Comparison of ENCODE assay signal across 16 cellular contexts in the genomic region with DNA sequence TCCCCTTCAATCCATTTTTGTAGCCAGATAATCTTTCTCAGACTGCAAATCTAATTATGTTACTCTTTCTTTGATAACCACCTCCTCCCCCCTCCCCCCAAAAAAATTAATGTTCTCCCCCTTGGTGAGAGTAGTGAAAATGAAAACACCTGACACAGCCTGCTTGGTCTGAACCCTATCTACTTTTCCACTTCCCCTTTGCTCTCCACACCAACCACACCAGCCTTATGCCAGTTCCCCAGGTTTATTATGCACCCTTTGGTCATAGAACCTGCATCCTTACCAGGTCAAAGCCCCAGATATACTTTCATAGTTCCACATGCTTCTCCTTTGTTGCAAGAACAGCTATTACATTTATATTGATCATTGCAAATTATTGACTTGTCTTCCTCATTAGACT. TPM values are rescaled to one million over a fixed set of nuclear protein-coding genes. Genes with fewer than 3 reads are reported as not detected.
DNase-seq lines count a peak whose midpoint lies in the region; ATAC-seq and TF ChIP-seq lines count a peak whose summit lies in the region.
"Had no signal": no experiment of that assay in that cellular context is flagged by ENCODE, and none has a peak within 500 bp of the region (broad histone marks: within the 10 kb centered on the region; RNA-seq: fewer than 3 reads in every experiment).

No MANE protein-coding gene starts in this region.

- TF ChIP-seq POLR2A in gastroesophageal sphincter (IDR thresholded peaks at IDR 0.05), result no peak

- H3K4me2 ChIP-seq in OCI-LY3 (ENCODE audit: low read length), result peak overlapping the region; percentile 43
- H3K4me2 ChIP-seq: GM23338 had no signal

- H3K27me3 ChIP-seq in OCI-LY3 (ENCODE audit: low read depth, low read length) (no peaks in the 10 kb centered on the region), gastroesophageal sphincter (no peaks in the 10 kb centered on the region)

- H3K27ac ChIP-seq in OCI-LY3 (ENCODE audit: low read length) (peak overlapping the region; percentile 81), gastroesophageal sphincter (no peak overlapping the region)
- H3K27ac ChIP-seq: SK-N-MC had no signal

- no peaks in the 10 kb centered on the region for H4K20me1 ChIP-seq in OCI-LY3 (ENCODE audit: insufficient read depth, low read length)

- no peak for DNase-seq in NK-92 treated with Interleukin-12 subunit alpha and Interleukin-12 subunit beta, amount 100 ng/mL, for 24 hours (lab: John Stamatoyannopoulos, UW)
- DNase-seq in NCI-H526 treated with DMSO at 0.1 percent for 48 hours (lab: John Stamatoyannopoulos, UW), result no peak
- DNase-seq in AG08395 (ENCODE audit: low spot score), result no peak
- DNase-seq: activated CD4-positive, CD25-positive, alpha-beta regulatory T cell; activated T-cell treated with anti-CD3 and anti-CD28 coated beads, Interleukin-2, amount 50 U/mL, for 24 hours; CD4-positive, CD25-positive, alpha-beta regulatory T cell; NCI-H1436; NCI-H774 had no signal

- H3K9me3 ChIP-seq in OCI-LY3 (ENCODE audit: insufficient read depth, low read length), result peaks cover 21% of the 10 kb centered on the region; the same call in 1 of the 2 replicates
- peaks cover 0 to 1% (median 0%) of the 10 kb centered on the region in 3 donors for H3K9me3 ChIP-seq in gastroesophageal sphincter

- H3K4me3 ChIP-seq in OCI-LY3 (ENCODE audit: low read length) (peak overlapping the region; percentile 30), gastroesophageal sphincter (no peak overlapping the region)
- H3K4me3 ChIP-seq: GM23338, SK-N-MC had no signal

- peaks cover 13% of the 10 kb centered on the region for H3K36me3 ChIP-seq in OCI-LY3 (replicated peaks; ENCODE audit: low read depth, low read length)
- no peaks in the 10 kb centered on the region for H3K36me3 ChIP-seq in gastroesophageal sphincter

- no peak overlapping the region for H3K9ac ChIP-seq in OCI-LY3 (ENCODE audit: low read length)

- peaks cover 14% of the 10 kb centered on the region for H3K4me1 ChIP-seq in OCI-LY3 (ENCODE audit: low read length)
- H3K4me1 ChIP-seq in gastroesophageal sphincter, result no peaks in the 10 kb centered on the region

- no peak for TF ChIP-seq CTCF in OCI-LY3 (IDR thresholded peaks at IDR 0.05; ENCODE audit: low read depth, low read length)
- no peak for TF ChIP-seq CTCF in gastroesophageal sphincter (IDR thresholded peaks at IDR 0.05)

- peak; percentile 77 for ATAC-seq in GM18873 (IDR thresholded peaks at IDR 0.05; ENCODE audit: low FRiP score, unreplicated experiment)
- peak; percentile 89 for ATAC-seq in GM21528 (IDR thresholded peaks at IDR 0.05; ENCODE audit: low FRiP score, unreplicated experiment)
- peak; percentile 86 for ATAC-seq in HG03064 (IDR thresholded peaks at IDR 0.05; ENCODE audit: low read depth, unreplicated experiment)
- no peak for ATAC-seq in gastroesophageal sphincter
- ATAC-seq: GM23338 had no signal

- no peaks in the 10 kb centered on the region for H3K79me2 ChIP-seq in OCI-LY3 (ENCODE audit: low read length)

- no peak overlapping the region for H2AFZ ChIP-seq in OCI-LY3 (ENCODE audit: low read depth, low read length)
- H2AFZ ChIP-seq: GM23338 had no signal

- no peak for TF ChIP-seq EP300 in gastroesophageal sphincter (IDR thresholded peaks at IDR 0.05)

RNA-seq across cellular contexts. Expression of gene PFDN4, which starts 19.4 kb away (rescaled TPM):
- total RNA-seq in gastroesophageal sphincter, result 10 to 100 TPM; 39.2 to 91.8 (median 48.5) TPM

RNA-seq across cellular contexts. Expression of gene CYP24A1, which starts 53.5 kb away (rescaled TPM):
- total RNA-seq in gastroesophageal sphincter, result under 1 TPM in 1 of 4 donors, not detected in 3; 0.69 TPM
- total RNA-seq: fibroblast of villous mesenchyme, GM23338 had no signal
